In the genomic region with DNA sequence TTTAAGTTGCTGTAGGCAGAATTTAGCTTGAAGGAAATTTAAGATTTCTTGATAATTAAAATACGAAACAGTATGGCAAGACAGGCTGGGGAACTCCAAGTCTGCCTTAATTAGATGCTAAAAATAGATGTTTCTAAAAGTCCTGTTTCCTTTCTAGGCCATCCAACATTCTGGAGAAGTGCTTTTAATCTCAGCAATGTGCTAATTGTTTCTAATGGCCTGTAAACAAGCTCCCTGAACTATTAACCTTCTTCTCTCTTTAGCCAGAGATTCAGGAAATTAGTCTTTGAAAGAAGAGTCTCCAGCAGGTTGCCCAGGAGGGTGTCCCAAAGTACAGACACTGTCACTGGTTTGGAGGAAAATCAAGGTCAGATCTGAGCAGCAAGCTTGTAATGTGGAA, we compare ENCODE assay signal across 17 cellular contexts.
"Had no signal": no experiment of that assay in that cellular context is flagged by ENCODE, and none has a peak within 500 bp of the region (broad histone marks: within the 10 kb centered on the region; RNA-seq: fewer than 3 reads in every experiment).

No MANE protein-coding gene starts in this region.

- H3K9me3 Mint-ChIP-seq: activated naive CD8-positive, alpha-beta T cell treated with anti-CD3 and anti-CD28 coated beads for 36 hours had no signal

- H3K27ac ChIP-seq: body of pancreas, prostate gland, suprapubic skin, upper lobe of left lung had no signal

- DNase-seq: activated B cell treated with CpG ODN at 0.5 μM for 24 hours; activated CD4-positive, alpha-beta T cell treated with anti-CD3 and anti-CD28 coated beads for 48 hours; activated CD8-positive, alpha-beta memory T cell treated with anti-CD3 and anti-CD28 coated beads, Interleukin-2, amount 50 U/mL, for 48 hours; activated CD8-positive, alpha-beta T cell treated with anti-CD3 and anti-CD28 coated beads, Interleukin-2, amount 10 ng/mL, durations not matched to agents 7 days and 5 days; activated naive CD8-positive, alpha-beta T cell treated with anti-CD3 and anti-CD28 coated beads for 36 hours; body of pancreas; dermis blood vessel endothelial cell; islet precursor cell; nucleus accumbens; stimulated activated naive CD8-positive, alpha-beta T cell treated with anti-CD3 and anti-CD28 coated beads, Interleukin-15, Interleukin-2, amounts not matched to agents 100 U/mL and 50 U/mL, for 24 hours; T-helper 2 cell; upper lobe of left lung had no signal

- H3K4me1 ChIP-seq: prostate gland, suprapubic skin, upper lobe of left lung had no signal

- H3K27me3 ChIP-seq: body of pancreas, suprapubic skin, upper lobe of left lung had no signal

- H3K4me3 Mint-ChIP-seq: activated B cell treated with CpG ODN at 0.5 μM for 24 hours; activated CD8-positive, alpha-beta T cell treated with anti-CD3 and anti-CD28 coated beads, Interleukin-2, amount 10 ng/mL, durations not matched to agents 7 days and 5 days; activated naive CD8-positive, alpha-beta T cell treated with anti-CD3 and anti-CD28 coated beads for 36 hours; nephron had no signal

- H3K4me1 Mint-ChIP-seq: activated B cell treated with CpG ODN at 0.5 μM for 24 hours; activated naive CD8-positive, alpha-beta T cell treated with anti-CD3 and anti-CD28 coated beads for 36 hours had no signal

- ATAC-seq: activated CD8-positive, alpha-beta T cell treated with anti-CD3 and anti-CD28 coated beads, Interleukin-2, amount 10 ng/mL, durations not matched to agents 7 days and 5 days; body of pancreas; left lobe of liver; sciatic nerve; stimulated activated naive CD8-positive, alpha-beta T cell treated with anti-CD3 and anti-CD28 coated beads, Interleukin-15, Interleukin-2, amounts not matched to agents 100 U/mL and 50 U/mL, for 24 hours had no signal

- H3K9me3 ChIP-seq: body of pancreas, prostate gland, suprapubic skin, upper lobe of left lung had no signal

- H3K36me3 ChIP-seq: prostate gland, suprapubic skin, upper lobe of left lung had no signal

- H3K4me3 ChIP-seq: body of pancreas, prostate gland, suprapubic skin, upper lobe of left lung had no signal

- H3K27ac Mint-ChIP-seq: activated B cell treated with CpG ODN at 0.5 μM for 24 hours; activated CD8-positive, alpha-beta T cell treated with anti-CD3 and anti-CD28 coated beads, Interleukin-2, amount 10 ng/mL, durations not matched to agents 7 days and 5 days; activated naive CD8-positive, alpha-beta T cell treated with anti-CD3 and anti-CD28 coated beads for 36 hours had no signal

- H3K27me3 Mint-ChIP-seq: activated B cell treated with CpG ODN at 0.5 μM for 24 hours; activated naive CD8-positive, alpha-beta T cell treated with anti-CD3 and anti-CD28 coated beads for 36 hours had no signal
